8 cellular contexts compared by ENCODE assay signal in genomic region chr14:49861923-49862673, GRCh38. TPM values are rescaled to one million over a fixed set of nuclear protein-coding genes. Genes with fewer than 3 reads are reported as not detected.
DNase-seq lines count a peak whose midpoint lies in the region; ATAC-seq and TF ChIP-seq lines count a peak whose summit lies in the region.

No MANE protein-coding gene starts in this region.

- no peaks in the 10 kb centered on the region for H4K20me1 ChIP-seq in SK-N-SH (ENCODE audit: insufficient read depth)

- intact Hi-C loops in Right ventricle myocardium inferior (cut with DNase I) (loop anchor here (5.0 to 10.0 kb wide), 3 partner anchors 227 to 453 kb away; partner anchors contain the start of genes DMAC2L, DNAAF2, L2HGDH and SOS2), ovary (cut with DNase I) (loop anchor here in 2 of 4 donors (10.0 kb wide), 1 partner anchor 243 kb away; no protein-coding TSS in a partner anchor)

- H3K4me3 ChIP-seq in SK-N-SH (ENCODE audit: low read depth in 2 of 2, low read length in 1 of 2) (peak overlapping the region; percentile 61 to 98), ovary (peak overlapping the region; percentile 54), thymus (ENCODE audit: low read length) (peak overlapping the region; percentile 59)

- H3K9me2 ChIP-seq in SK-N-SH, result no peaks in the 10 kb centered on the region

- peak overlapping the region; percentile 85 for H3K4me2 ChIP-seq in SK-N-SH

- ATAC-seq in activated naive CD8-positive, alpha-beta T cell treated with anti-CD3 and anti-CD28 coated beads, Interleukin-2, amount 10 ng/mL, durations not matched to agents 7 days and 5 days (ENCODE audit: low read depth), result peak; percentile 9
- ATAC-seq in Right ventricle myocardium inferior, result peak; percentile 67

- TF ChIP-seq POLR2A in ovary (IDR thresholded peaks at IDR 0.05), result peak; percentile 24

- peaks cover 14% of the 10 kb centered on the region for H3K79me2 ChIP-seq in SK-N-SH (ENCODE audit: insufficient read depth)

- H3K4me1 ChIP-seq in SK-N-SH (ENCODE audit: control insufficient read depth in 1 of 2, insufficient read depth in 2 of 2, low read depth in 1 of 2, low read length in 1 of 2) (peaks cover 3 to 5% of the 10 kb centered on the region in 2 experiments; a peak in 2 of 4 replicates), ovary (ENCODE audit: insufficient read depth) (peaks cover 2% of the 10 kb centered on the region), thymus (ENCODE audit: control insufficient read depth, insufficient read depth, low read length) (peaks cover 9% of the 10 kb centered on the region)

- TF ChIP-seq CTCF in SK-N-SH (IDR thresholded peaks at IDR 0.05) (peak; percentile 100), ovary (IDR thresholded peaks at IDR 0.05) (peak; percentile 100)

- H3K27ac Mint-ChIP-seq in activated naive CD8-positive, alpha-beta T cell treated with anti-CD3 and anti-CD28 coated beads, Interleukin-2, amount 10 ng/mL, durations not matched to agents 7 days and 5 days, result no peak overlapping the region

- H3K27ac ChIP-seq in SK-N-SH (ENCODE audit: low read depth in 2 of 2, low read length in 1 of 2) (peak overlapping the region; percentile 84 to 93), ovary (peak overlapping the region; percentile 95), thymus (ENCODE audit: low read depth) (peak overlapping the region; percentile 97)

- TF ChIP-seq EP300 in SK-N-SH (IDR thresholded peaks at IDR 0.05; ENCODE audit: borderline replicate concordance in 1 of 2, low read depth in 1 of 2, low read length in 1 of 2) (no peak), ovary (IDR thresholded peaks at IDR 0.05) (no peak)

- peaks cover 6% of the 10 kb centered on the region for H3K36me3 Mint-ChIP-seq in activated naive CD8-positive, alpha-beta T cell treated with anti-CD3 and anti-CD28 coated beads, Interleukin-2, amount 10 ng/mL, durations not matched to agents 7 days and 5 days

- no peak overlapping the region for H3K4me3 Mint-ChIP-seq in activated naive CD8-positive, alpha-beta T cell treated with anti-CD3 and anti-CD28 coated beads, Interleukin-2, amount 10 ng/mL, durations not matched to agents 7 days and 5 days

- no peaks in the 10 kb centered on the region for H3K9me3 ChIP-seq in SK-N-SH
- no peaks in the 10 kb centered on the region for H3K9me3 ChIP-seq in ovary
- H3K9me3 ChIP-seq in thymus (ENCODE audit: control insufficient read depth), result no peaks in the 10 kb centered on the region

- peak overlapping the region; percentile 95 for H2AFZ ChIP-seq in SK-N-SH (ENCODE audit: low read depth)

- H3K4me1 Mint-ChIP-seq in activated naive CD8-positive, alpha-beta T cell treated with anti-CD3 and anti-CD28 coated beads, Interleukin-2, amount 10 ng/mL, durations not matched to agents 7 days and 5 days, result peaks cover 22% of the 10 kb centered on the region

- CTCF ChIA-PET in SK-N-SH (lab: Yijun Ruan, JAX), result interaction anchor here (0.6 to 12.1 kb wide), 72 partner anchors 9 to 724 kb away, joined by 3 to 204 read pairs (median 4); partner anchors contain the start of genes DNAAF2, KLHDC1, LRR1 and NEMF

- H3K36me3 ChIP-seq in SK-N-SH (replicated peaks in 1 of 2; ENCODE audit: control insufficient read depth in 1 of 2, insufficient read depth in 2 of 2, low read length in 1 of 2) (no peaks in the 10 kb centered on the region), ovary (no peaks in the 10 kb centered on the region), thymus (ENCODE audit: control insufficient read depth, insufficient read depth) (no peaks in the 10 kb centered on the region)

- no peaks in the 10 kb centered on the region for H3K27me3 ChIP-seq in SK-N-SH (ENCODE audit: insufficient read depth)
- H3K27me3 ChIP-seq in ovary, result no peaks in the 10 kb centered on the region
- no peaks in the 10 kb centered on the region for H3K27me3 ChIP-seq in thymus (ENCODE audit: control insufficient read depth, insufficient read depth)

- POLR2A ChIA-PET in SK-N-SH (lab: Yijun Ruan, JAX), result interaction anchor here (1.1 to 2.1 kb wide), 8 partner anchors 9 to 369 kb away, joined by 3 to 18 read pairs (median 4); partner anchors contain the start of genes KLHDC2, MGAT2, NEMF and RPL36AL
- POLR2A ChIA-PET in activated naive CD8-positive, alpha-beta T cell treated with anti-CD3 and anti-CD28 coated beads, Interleukin-2, amount 10 ng/mL, durations not matched to agents 7 days and 5 days (lab: Charles Lee), result interaction anchor here (0.6 to 9.4 kb wide), 46 partner anchors 10 to 459 kb away, joined by 3 to 291 read pairs (median 7); partner anchors contain the start of genes ARF6, DNAAF2, KLHDC2 and MGAT2

- H3K9ac ChIP-seq in SK-N-SH, result peak overlapping the region; percentile 85

- DNase-seq in DMS79 (lab: John Stamatoyannopoulos, UW) (peak; percentile 72), HCEC 1CT (peak; percentile 73), NCI-H1092 (lab: John Stamatoyannopoulos, UW) (peak; percentile 82), SK-N-SH (peak; percentile 58), Right ventricle myocardium inferior (ENCODE audit: missing footprints) (peak; percentile 90), ovary (peak; percentile 81 to 90 (median 89))
- DNase-seq in activated naive CD8-positive, alpha-beta T cell treated with anti-CD3 and anti-CD28 coated beads, Interleukin-2, amount 10 ng/mL, durations not matched to agents 7 days and 5 days, result peak; percentile 86

- no peaks in the 10 kb centered on the region for H3K9me3 Mint-ChIP-seq in activated naive CD8-positive, alpha-beta T cell treated with anti-CD3 and anti-CD28 coated beads, Interleukin-2, amount 10 ng/mL, durations not matched to agents 7 days and 5 days

- TF ChIP-seq RAD21 in SK-N-SH (IDR thresholded peaks at IDR 0.05; ENCODE audit: low read length), result no peak

- WGBS in SK-N-SH (ENCODE audit: low lambda C conversion rate), result 2% methylated on average over 29 of the region's 32 CpGs
- WGBS in ovary, 3 donors, result 1 to 2% (median 1%) methylated on average over 31 to 32 of the region's 32 CpGs
- 0% methylated on average over 29 of the region's 32 CpGs for WGBS in thymus

- peaks cover 48% of the 10 kb centered on the region for H3F3A ChIP-seq in SK-N-SH (replicated peaks; ENCODE audit: insufficient read depth)

- H3K27me3 Mint-ChIP-seq in activated naive CD8-positive, alpha-beta T cell treated with anti-CD3 and anti-CD28 coated beads, Interleukin-2, amount 10 ng/mL, durations not matched to agents 7 days and 5 days, result no peaks in the 10 kb centered on the region

TF ChIP-seq in SK-N-SH, 30 proteins besides CTCF, POLR2A, EP300 and RAD21 (continues in another document):
- peak; percentile 21 for TF ChIP-seq CHD2 (IDR thresholded peaks at IDR 0.05; ENCODE audit: low read length, partially characterized antibody)
- 0 out of 2 replicates have a peak, but pooled peaks have one; percentile 3 for TF ChIP-seq REST (IDR thresholded peaks at IDR 0.05; ENCODE audit: low read depth, low read length)
- peak; percentile 96 for TF ChIP-seq YY1 (IDR thresholded peaks at IDR 0.05; ENCODE audit: low read depth)
- peak; percentile 58 for TF ChIP-seq RCOR1 (IDR thresholded peaks at IDR 0.05; ENCODE audit: low read length)
- no peak for TF ChIP-seq FOXM1 (IDR thresholded peaks at IDR 0.05; ENCODE audit: low read depth)
- no peak for TF ChIP-seq EZH2phosphoT487 (IDR thresholded peaks at IDR 0.05; ENCODE audit: borderline replicate concordance, low read depth)
- TF ChIP-seq RXRA (IDR thresholded peaks at IDR 0.05; ENCODE audit: borderline replicate concordance, low read depth), result no peak; the same call in 1 of the 2 replicates
- TF ChIP-seq POLR2AphosphoS5 (IDR thresholded peaks at IDR 0.05; ENCODE audit: low read depth, low read length), result peak; percentile 18; the same call in 1 of the 2 replicates
- TF ChIP-seq NFIC (IDR thresholded peaks at IDR 0.05; ENCODE audit: borderline replicate concordance), result no peak
- no peak for TF ChIP-seq SMC3 (IDR thresholded peaks at IDR 0.05; ENCODE audit: low read depth, low read length)

RNA-seq across cellular contexts. Expression of gene NEMF, which starts 9.5 kb away (rescaled TPM):
- polyA plus RNA-seq in SK-N-SH (2012; rRNA removed) (14.0 and 15.4 TPM in 2 replicates), ovary (10 to 100 TPM; 20.9 to 46.2 TPM), thymus (58.1 TPM)
- polyA plus RNA-seq in SK-N-SH (2012; cell fraction: cytosol; rRNA removed), result 15.7 and 24.6 TPM in 2 replicates
- 24.4 and 43.8 TPM in 2 replicates for polyA plus RNA-seq in SK-N-SH (2012; cell fraction: nucleus; rRNA removed)
- 10 to 100 TPM; 90.1 to 91.1 TPM for total RNA-seq in activated naive CD8-positive, alpha-beta T cell treated with anti-CD3 and anti-CD28 coated beads, Interleukin-2, amount 10 ng/mL, durations not matched to agents 7 days and 5 days
- total RNA-seq in Right ventricle myocardium inferior (60.5 TPM), ovary (10 to 100 TPM; 46.9 to 98.9 (median 72.1) TPM)

RNA-seq across cellular contexts. Expression of gene ARF6, which starts 30.8 kb away (rescaled TPM):
- polyA plus RNA-seq in SK-N-SH (2012; rRNA removed) (32.2 and 45.2 TPM in 2 replicates), ovary (10 to 100 TPM; 20.3 to 34.1 TPM), thymus (72.0 TPM)
- polyA plus RNA-seq in SK-N-SH (2012; cell fraction: cytosol; rRNA removed), result 39.8 and 44.0 TPM in 2 replicates
- 21.8 and 24.4 TPM in 2 replicates for polyA plus RNA-seq in SK-N-SH (2012; cell fraction: nucleus; rRNA removed)
- 100 to 1,000 TPM; 162 to 169 TPM for total RNA-seq in activated naive CD8-positive, alpha-beta T cell treated with anti-CD3 and anti-CD28 coated beads, Interleukin-2, amount 10 ng/mL, durations not matched to agents 7 days and 5 days
- total RNA-seq in Right ventricle myocardium inferior (25.1 TPM), ovary (10 to 100 TPM; 19.8 to 39.7 (median 34.9) TPM)

Comparison
In these comparisons a context has a peak if more than half of its experiments do, and no peak if none do; other contexts are left out.
1. Peak in every context shown above with its lines: DNase-seq, ATAC-seq, H3K4me3 ChIP-seq and H3K27ac ChIP-seq.